Comparison of ENCODE assay signal across 13 cellular contexts in the genomic region with DNA sequence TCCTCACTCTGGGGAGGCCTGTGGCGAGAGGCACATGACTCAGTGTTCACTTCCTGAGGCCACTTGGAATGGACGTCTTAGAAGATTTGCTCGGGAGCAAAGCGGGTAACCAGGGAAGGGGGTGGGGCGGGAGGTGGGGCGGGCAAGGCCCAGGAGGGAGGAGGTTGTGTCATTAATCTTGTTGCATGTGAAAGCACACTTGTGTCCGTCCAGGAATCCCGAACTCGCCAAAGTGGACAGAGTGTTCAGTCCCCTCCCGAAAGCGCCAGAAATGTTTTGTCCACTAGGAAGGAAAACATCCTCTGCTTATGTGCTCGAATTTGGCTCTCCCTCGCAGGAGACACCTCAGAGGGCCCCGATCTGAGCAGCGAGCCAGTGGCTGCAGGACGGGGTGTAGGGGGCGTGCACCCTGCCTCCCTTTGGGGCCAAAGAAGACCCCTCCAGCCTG.
DNase-seq lines count a peak whose midpoint lies in the region; ATAC-seq, FAIRE-seq and TF ChIP-seq lines count a peak whose summit lies in the region.
"Had no signal": no experiment of that assay in that cellular context is flagged by ENCODE, and none has a peak within 500 bp of the region (broad histone marks: within the 10 kb centered on the region; RNA-seq: fewer than 3 reads in every experiment).

No MANE protein-coding gene starts in this region.

- H3K18ac ChIP-seq in H9 (ENCODE audit: insufficient read length, low read depth, low read length) = no peak overlapping the region

- H3K79me1 ChIP-seq in H9 (ENCODE audit: insufficient read depth, low read depth, low read length, poor library complexity, severe bottlenecking) = no peaks in the 10 kb centered on the region

- H3K4me2 ChIP-seq in HepG2 (ENCODE audit: low read depth, low read length) (peak overlapping the region; percentile 57), H9 (ENCODE audit: insufficient read depth, insufficient read length, low read length) (no peak overlapping the region)

- H3K79me2 ChIP-seq in HepG2 (ENCODE audit: insufficient read depth, low read length) (no peaks in the 10 kb centered on the region), H9 (ENCODE audit: insufficient read depth, low read length) (no peaks in the 10 kb centered on the region)

- intact Hi-C loops in HepG2 (cut with micrococcal nuclease; ENCODE audit: unreplicated experiment) = no loop called here

- H4K8ac ChIP-seq in H9 (replicated peaks; ENCODE audit: insufficient read length, low read depth, low read length) = no peak overlapping the region

- TF ChIP-seq EP300 in HepG2 (IDR thresholded peaks at IDR 0.05; ENCODE audit: low read depth in 2 of 2, low read length in 2 of 2) (no peak), HepG2 (CRISPR knock-in tag; IDR thresholded peaks at IDR 0.05; ENCODE audit: borderline replicate concordance) (no peak)

- H3K27ac ChIP-seq in HepG2 (ENCODE audit: extremely low read length, insufficient read depth, low read length) = no peak overlapping the region
- H3K27ac ChIP-seq in small intestine (ENCODE audit: low read depth in 1 of 2, low read length in 1 of 2) = peak overlapping the region; percentile 38 to 82
- no peak overlapping the region for H3K27ac ChIP-seq in H9 (ENCODE audit: insufficient read length, low read depth, low read length)

- TF ChIP-seq POLR2A in HepG2 (IDR thresholded peaks at IDR 0.05; ENCODE audit: insufficient read depth in 1 of 2, low read depth in 2 of 2, low read length in 2 of 2) = no peak

- H2BK120ac ChIP-seq in H9 (ENCODE audit: low read depth, low read length, poor library complexity, severe bottlenecking) = no peak overlapping the region

- H3K9ac ChIP-seq in HepG2 (ENCODE audit: insufficient read depth, low read depth, low read length) (no peak overlapping the region), H9 (ENCODE audit: extremely low read depth, insufficient read length, low read length) (no peak overlapping the region)

- H2BK20ac ChIP-seq in H9 (ENCODE audit: low read depth, low read length, poor library complexity, severe bottlenecking) = no peak overlapping the region

- no TSS peak for BruUV-seq in HepG2 (replicated peaks; lab: Mats Ljungman, UMichigan)

- no peak for FAIRE-seq in HepG2 (lab: Jason Lieb, UNC)
- FAIRE-seq in small intestine (lab: Jason Lieb, UNC) = no peak
- FAIRE-seq: urothelium cell line had no signal

- no peak overlapping the region for H2BK15ac ChIP-seq in H9 (ENCODE audit: low read depth, low read length)

- H3K4me3 Mint-ChIP-seq in H9 = no peak overlapping the region
- H3K4me3 Mint-ChIP-seq: nephron progenitor cell had no signal

- no peak overlapping the region for H3K23ac ChIP-seq in H9 (ENCODE audit: insufficient read length, low read depth, low read length)

- H3K56ac ChIP-seq in H9 (ENCODE audit: insufficient read length, low read depth, low read length) = no peak overlapping the region

- H3K4me1 Mint-ChIP-seq in H9 = peaks cover 0 to 9% of the 10 kb centered on the region in 2 experiments; a peak in 3 of 4 replicates

- no peak overlapping the region for H2BK5ac ChIP-seq in H9 (ENCODE audit: insufficient read length, low read length)

- no peak overlapping the region for H3K14ac ChIP-seq in H9 (ENCODE audit: insufficient read depth, low read length)

- H3K9me3 ChIP-seq in HepG2 (ENCODE audit: low read length) (no peaks in the 10 kb centered on the region), small intestine (ENCODE audit: control insufficient read depth, low read depth) (no peaks in the 10 kb centered on the region), H9 (ENCODE audit: control insufficient read depth, low read depth, low read length) (no peaks in the 10 kb centered on the region)

- no peak overlapping the region for H4K91ac ChIP-seq in H9 (ENCODE audit: insufficient read length, low read depth, low read length)

- in situ Hi-C loops in HepG2 (cut with HindIII; ENCODE audit: extremely low pct_ligation_motif_present, low pct_unique_long_range_greater_than_20kb) = no loop called here

- TF ChIP-seq CTCF in HepG2 (CRISPR knock-in tag; IDR thresholded peaks at IDR 0.05) (no peak), H9 (conservative IDR thresholded peaks at IDR 0.05) (no peak)

- 0 out of 7 replicates have a peak overlapping the region, but pooled peaks of 1 of the 3 experiments have one; percentile 44 for H3K27ac Mint-ChIP-seq in H9
- H3K27ac Mint-ChIP-seq: nephron progenitor cell had no signal

- no peak overlapping the region for H2AK5ac ChIP-seq in H9 (ENCODE audit: insufficient read length, low read length)

- no peak overlapping the region for H2AFZ ChIP-seq in HepG2 (ENCODE audit: low read length)
- H2AFZ ChIP-seq in H9 (ENCODE audit: low read length) = no peak overlapping the region

- peaks cover 3 to 28% of the 10 kb centered on the region in 2 experiments; a peak in 3 of 5 replicates for H3K27me3 ChIP-seq in HepG2 (ENCODE audit: control insufficient read depth in 1 of 2, insufficient read depth in 2 of 2, low read length in 2 of 2)
- no peaks in the 10 kb centered on the region for H3K27me3 ChIP-seq in small intestine (ENCODE audit: control insufficient read depth in 2 of 2, insufficient read depth in 2 of 2, low read length in 2 of 2)
- no peaks in the 10 kb centered on the region for H3K27me3 ChIP-seq in H9 (ENCODE audit: insufficient read depth, low read length)

- no peaks in the 10 kb centered on the region; the same call in 1 of the 2 replicates for H3K27me3 Mint-ChIP-seq in H9 (ENCODE audit: low read depth)

- H3K4me3 ChIP-seq in HepG2 (replicated peaks in 1 of 3; ENCODE audit: insufficient read depth in 1 of 3, low read depth in 2 of 3, low read length in 3 of 3) (peak overlapping the region in 1 of 3 experiments; percentile 17; a peak in 1 of 6 replicates), small intestine (ENCODE audit: low read depth in 1 of 2, low read length in 2 of 2) (no peak overlapping the region)

- no peak for TF ChIP-seq RAD21 in HepG2 (CRISPR knock-in tag; IDR thresholded peaks at IDR 0.05)

- H4K5ac ChIP-seq in H9 (ENCODE audit: insufficient read length, low read depth, low read length) = no peak overlapping the region

- H3K36me3 Mint-ChIP-seq in H9 (ENCODE audit: insufficient read depth in 1 of 3, low read depth in 3 of 3) = no peaks in the 10 kb centered on the region

- H3T11ph ChIP-seq in H9 (ENCODE audit: low read length) = no peak overlapping the region

- DNase-seq in GM04504 (ENCODE audit: low read depth) (peak; percentile 35), dermis blood vessel endothelial cell (peak; percentile 60), HepG2 (ENCODE audit: low spot score) (no peak), small intestine (no peak), islet precursor cell (no peak), DMS79 (lab: John Stamatoyannopoulos, UW) (no peak), H9 (no peak)
- DNase-seq: activated CD8-positive, alpha-beta memory T cell treated with anti-CD3 and anti-CD28 coated beads, Interleukin-2, amount 50 U/mL, for 48 hours; NCI-H1694; nephron progenitor cell; stimulated activated CD4-positive, alpha-beta T cell treated with anti-CD3 and anti-CD28 coated beads, Interleukin-4, amount 100 ng/mL, for 4 hours had no signal

- no peaks in the 10 kb centered on the region for H3K23me2 ChIP-seq in H9 (ENCODE audit: insufficient read length, low read depth, low read length, poor library complexity, severe bottlenecking)

- no peaks in the 10 kb centered on the region; a peak in 1 of 5 replicates for H3K9me3 Mint-ChIP-seq in H9
- H3K9me3 Mint-ChIP-seq: nephron progenitor cell had no signal

- H2BK12ac ChIP-seq in H9 (ENCODE audit: insufficient read length, low read depth, low read length) = no peak overlapping the region

- CTCF ChIA-PET in HepG2 (lab: Yijun Ruan, JAX; ENCODE audit: low intra/inter-chr PET ratio, low total read pairs) = no interaction called here

- H4K20me1 ChIP-seq in HepG2 (ENCODE audit: insufficient read depth, low read length) = no peaks in the 10 kb centered on the region
- H4K20me1 ChIP-seq in H9 (ENCODE audit: control insufficient read depth, insufficient read depth, insufficient read length) = no peaks in the 10 kb centered on the region

- POLR2A ChIA-PET in HepG2 (lab: Yijun Ruan, JAX) = no interaction called here

- 4% methylated on average over 8 of the region's 17 CpGs for WGBS in HepG2 (ENCODE audit: low lambda C conversion rate)
- 60 to 87% (median 78%) methylated on average over 17 of the region's 17 CpGs for WGBS in small intestine, 3 donors
- WGBS in H9 (ENCODE audit: extremely low coverage, insufficient read length, low lambda C conversion rate) = no CpG with 5 or more reads among the region's 17 CpGs

- no peak overlapping the region for H3K4ac ChIP-seq in H9 (ENCODE audit: low read depth, low read length)

- H3K36me3 ChIP-seq in HepG2 (replicated peaks in 1 of 2; ENCODE audit: control insufficient read depth in 1 of 2, insufficient read depth in 2 of 2, low read length in 2 of 2) (no peaks in the 10 kb centered on the region), small intestine (ENCODE audit: control insufficient read depth in 2 of 2, insufficient read depth in 2 of 2, low read length in 2 of 2) (no peaks in the 10 kb centered on the region)

- H3K4me1 ChIP-seq in HepG2 (ENCODE audit: insufficient read depth, low read length) (peaks cover 33% of the 10 kb centered on the region), small intestine (ENCODE audit: control insufficient read depth in 2 of 2, insufficient read depth in 1 of 2, low read depth in 1 of 2, low read length in 1 of 2) (peaks cover 0 to 10% of the 10 kb centered on the region in 2 donors), H9 (ENCODE audit: insufficient read depth, low read length) (no peaks in the 10 kb centered on the region; the same call in 1 of the 2 replicates)

- peak; percentile 17; the same call in 2 of the 3 replicates for ATAC-seq in HepG2
- ATAC-seq in HG02840 (IDR thresholded peaks at IDR 0.05; ENCODE audit: low FRiP score, unreplicated experiment) = no peak

TF ChIP-seq in HepG2, 621 proteins besides CTCF, POLR2A, EP300 and RAD21 (continues in another document):
- TF ChIP-seq ZSCAN9 (CRISPR knock-in tag; IDR thresholded peaks at IDR 0.05; ENCODE audit: borderline replicate concordance) = no peak
- TF ChIP-seq, protein P1, sequence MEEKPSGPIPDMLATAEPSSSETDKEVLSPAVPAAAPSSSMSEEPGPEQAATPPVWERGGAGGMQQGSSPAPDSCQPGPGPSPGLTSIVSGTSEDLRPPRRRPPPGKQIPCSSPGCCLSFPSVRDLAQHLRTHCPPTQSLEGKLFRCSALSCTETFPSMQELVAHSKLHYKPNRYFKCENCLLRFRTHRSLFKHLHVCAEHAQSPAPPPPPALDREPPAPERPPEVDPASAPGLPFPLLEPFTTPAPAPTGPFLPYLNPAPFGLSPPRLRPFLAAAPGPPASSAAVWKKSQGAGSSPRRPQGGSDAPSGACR (CRISPR knock-in tag; IDR thresholded peaks at IDR 0.05) = no peak

Comparison
In these comparisons a context has a peak if more than half of its experiments do, and no peak if none do; other contexts are left out.
1. DNase-seq: peak in GM04504 (single experiment) and dermis blood vessel endothelial cell (single experiment); none in HepG2 (single experiment), small intestine (single experiment), islet precursor cell (single experiment), DMS79 (single experiment) and H9 (single experiment).
2. H3K27ac ChIP-seq: peak in small intestine (2 of 2); none in HepG2 (single experiment) and H9 (single experiment).